22 cellular contexts compared by ENCODE assay signal in genomic region chr20:25269833-25270170, GRCh38. TPM values are rescaled to one million over a fixed set of nuclear protein-coding genes. Genes with fewer than 3 reads are reported as not detected.
DNase-seq lines count a peak whose midpoint lies in the region; ATAC-seq and TF ChIP-seq lines count a peak whose summit lies in the region.
"Had no signal": no experiment of that assay in that cellular context is flagged by ENCODE, and none has a peak within 500 bp of the region (broad histone marks: within the 10 kb centered on the region; RNA-seq: fewer than 3 reads in every experiment).

No MANE protein-coding gene starts in this region.

- H3K4me1 ChIP-seq in heart right ventricle, result peaks cover 0 to 41% (median 33%) of the 10 kb centered on the region in 9 donors
- no peaks in the 10 kb centered on the region for H3K4me1 ChIP-seq in RWPE2 (ENCODE audit: insufficient read depth, poor library complexity, severe bottlenecking)
- peaks cover 0 to 3% (median 0%) of the 10 kb centered on the region in 4 donors for H3K4me1 ChIP-seq in transverse colon
- H3K4me1 ChIP-seq in A673 (ENCODE audit: insufficient read depth, low read length, poor library complexity, severe bottlenecking), result no peaks in the 10 kb centered on the region
- H3K4me1 ChIP-seq: upper lobe of left lung had no signal

- ATAC-seq in left cardiac atrium (no peak), heart right ventricle (no peak), RWPE2 (ENCODE audit: low read depth) (no peak)
- ATAC-seq: HepG2 had no signal

- CTCF ChIA-PET in A673 (lab: Charles Lee), result no interaction called here

- H3K9me3 ChIP-seq in heart right ventricle (peaks cover 0 to 4% (median 0%) of the 10 kb centered on the region in 11 donors), RWPE2 (ENCODE audit: severe bottlenecking) (no peaks in the 10 kb centered on the region), transverse colon (no peaks in the 10 kb centered on the region), A673 (ENCODE audit: low read depth, low read length, poor library complexity, severe bottlenecking) (no peaks in the 10 kb centered on the region)
- H3K9me3 ChIP-seq: upper lobe of left lung had no signal

- in situ Hi-C loops in transverse colon (cut with MboI; ENCODE audit: low pct_ligation_motif_present in 1 of 4, low pct_unique_long_range_greater_than_20kb in 1 of 4, low sequenced_read_pairs in 3 of 4), result no loop called here

- TF ChIP-seq CTCF in heart right ventricle (IDR thresholded peaks at IDR 0.05) (no peak), RWPE2 (IDR thresholded peaks at IDR 0.05; ENCODE audit: poor library complexity, severe bottlenecking) (no peak), transverse colon (IDR thresholded peaks at IDR 0.05) (no peak), A673 (conservative IDR thresholded peaks at IDR 0.05; ENCODE audit: low read depth, low read length) (no peak)

- WGBS in heart right ventricle, 2 donors, result 95% methylated on average over 6 of the region's 6 CpGs
- 95 to 98% methylated on average over 3 to 6 of the region's 6 CpGs for WGBS in transverse colon (ENCODE audit: low coverage in 1 of 2), 2 donors

- DNase-seq in left cardiac atrium, result peak; percentile 7
- DNase-seq in heart right ventricle, result no peak
- peak; percentile 42 for DNase-seq in RWPE2 (ENCODE audit: low spot score)
- peak; percentile 35 for DNase-seq in islet precursor cell
- DNase-seq in transverse colon, result peak; percentile 3
- no peak for DNase-seq in A673 (ENCODE audit: low spot score)
- no peak for DNase-seq in NCI-H82 treated with DMSO at 0.1 percent for 48 hours (lab: John Stamatoyannopoulos, UW; ENCODE audit: unreplicated experiment)
- no peak for DNase-seq in ureter (ENCODE audit: low spot score)
- DNase-seq: activated CD4-positive, alpha-beta memory T cell treated with anti-CD3 and anti-CD28 coated beads for 36 hours; activated CD4-positive, CD25-positive, alpha-beta regulatory T cell treated with anti-CD3 and anti-CD28 coated beads, Interleukin-2, amount 50 U/mL, for 72 hours; effector CD4-positive, alpha-beta T cell; Karpas-422; mesendoderm; MV-4-11; NCI-H1436 treated with DMSO at 0.1 percent for 48 hours; NCI-H2107; NCI-H748 treated with DMSO at 0.1 percent for 48 hours; nucleus accumbens; stimulated activated CD4-positive, alpha-beta T cell treated with anti-CD3 and anti-CD28 coated beads, Interleukin-2, amount 100 ng/mL, for 24 hours had no signal

- BruUV-seq in A673 (replicated peaks; lab: Mats Ljungman, UMichigan), result no TSS peak

- H3K27me3 ChIP-seq in heart right ventricle (no peaks in the 10 kb centered on the region), RWPE2 (ENCODE audit: insufficient read depth, poor library complexity, severe bottlenecking) (no peaks in the 10 kb centered on the region), transverse colon (no peaks in the 10 kb centered on the region), A673 (replicated peaks; ENCODE audit: insufficient read depth, low read depth, low read length, poor library complexity) (no peaks in the 10 kb centered on the region)
- H3K27me3 ChIP-seq: upper lobe of left lung had no signal

- H3K4me3 ChIP-seq in heart right ventricle, result no peak overlapping the region
- H3K4me3 ChIP-seq in RWPE2 (ENCODE audit: severe bottlenecking), result no peak overlapping the region
- H3K4me3 ChIP-seq in transverse colon, result no peak overlapping the region
- H3K4me3 ChIP-seq in A673 (ENCODE audit: low read depth, low read length, poor library complexity, severe bottlenecking), result no peak overlapping the region
- H3K4me3 ChIP-seq: SK-N-MC, upper lobe of left lung had no signal

- intact Hi-C loops in left cardiac atrium (cut with DNase I), result no loop called here
- intact Hi-C loops in heart right ventricle (cut with DNase I), result no loop called here
- intact Hi-C loops in transverse colon (cut with DNase I; ENCODE audit: low total_unique reads), result loop anchor here (10.0 kb wide), 1 partner anchor 215 kb away; the partner anchor contains the start of gene ACSS1
- intact Hi-C loops in A673 (cut with micrococcal nuclease; ENCODE audit: unreplicated experiment), result no loop called here

- TF ChIP-seq EP300 in transverse colon (IDR thresholded peaks at IDR 0.05; ENCODE audit: low read depth), result no peak

- no peak overlapping the region for H3K27ac ChIP-seq in heart right ventricle
- no peak overlapping the region for H3K27ac ChIP-seq in RWPE2 (ENCODE audit: poor library complexity, severe bottlenecking)
- no peak overlapping the region for H3K27ac ChIP-seq in transverse colon
- H3K27ac ChIP-seq in A673 (ENCODE audit: low read depth, low read length, poor library complexity, severe bottlenecking), result no peak overlapping the region
- H3K27ac ChIP-seq: SK-N-MC, upper lobe of left lung had no signal

- no peak for TF ChIP-seq POLR2A in transverse colon (IDR thresholded peaks at IDR 0.05)

- POLR2A ChIA-PET in A673 (lab: Charles Lee; ENCODE audit: low non-redundant PET), result no interaction called here

- H3K36me3 ChIP-seq in heart right ventricle, result peaks cover 0 to 74% (median 51%) of the 10 kb centered on the region in 9 donors
- H3K36me3 ChIP-seq in RWPE2 (ENCODE audit: low read depth), result peaks cover 82% of the 10 kb centered on the region
- H3K36me3 ChIP-seq in transverse colon, result peaks cover 0 to 49% (median 25%) of the 10 kb centered on the region in 4 donors
- peaks cover 12% of the 10 kb centered on the region for H3K36me3 ChIP-seq in A673 (ENCODE audit: insufficient read depth, low read length, poor library complexity, severe bottlenecking)

RNA-seq across cellular contexts. Expression of gene PYGB, which starts 21.9 kb away (rescaled TPM):
- total RNA-seq in left cardiac atrium, result 100 to 1,000 TPM; 103 to 152 TPM
- total RNA-seq in heart right ventricle, result 100 to 1,000 TPM; 203 to 462 (median 276) TPM
- 100 to 1,000 TPM in 1 of 2 donors, 10 to 100 TPM in 1; 83.1 to 250 TPM for polyA plus RNA-seq in heart right ventricle
- 100 to 1,000 TPM; 195 to 554 (median 359) TPM for total RNA-seq in transverse colon
- 52.3 and 53.5 TPM in 2 replicates for total RNA-seq in A673 (2021)
- total RNA-seq in ureter, result 109 TPM

Comparison
In these comparisons a context has a peak if more than half of its experiments do, and no peak if none do; other contexts are left out.
1. DNase-seq: peak in left cardiac atrium (single experiment), RWPE2 (single experiment), islet precursor cell (single experiment) and transverse colon (single experiment); none in heart right ventricle (0 of 2), A673 (single experiment), NCI-H82 treated with DMSO at 0.1 percent for 48 hours (single experiment) and ureter (single experiment).